In the genomic region with DNA sequence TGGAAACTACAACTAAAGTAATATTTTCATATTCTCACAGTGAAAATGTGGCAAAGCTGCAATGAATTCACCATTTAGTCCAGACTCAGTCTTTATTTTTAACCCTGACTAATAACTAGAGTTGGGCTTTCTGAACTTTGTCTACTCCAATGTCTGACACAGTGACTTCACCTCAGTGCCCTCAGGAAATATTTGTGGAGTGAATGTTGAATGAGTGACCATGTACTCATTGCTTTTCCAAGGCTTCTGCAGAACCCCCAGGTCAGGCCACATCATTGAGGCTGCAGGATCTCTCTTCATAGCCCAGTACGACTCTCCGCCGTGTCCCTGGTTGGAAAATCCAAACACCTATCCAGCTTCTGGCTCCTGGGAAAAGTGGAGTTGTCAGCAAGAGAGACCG, we compare ENCODE assay signal across 18 cellular contexts. TPM values are rescaled to one million over a fixed set of nuclear protein-coding genes. Genes with fewer than 3 reads are reported as not detected.
DNase-seq lines count a peak whose midpoint lies in the region; ATAC-seq, FAIRE-seq and TF ChIP-seq lines count a peak whose summit lies in the region.
"Had no signal": no experiment of that assay in that cellular context is flagged by ENCODE, and none has a peak within 500 bp of the region (broad histone marks: within the 10 kb centered on the region; RNA-seq: fewer than 3 reads in every experiment).

No MANE protein-coding gene starts in this region.

- H3K36me3 Mint-ChIP-seq in activated T-helper 2 cell treated with anti-CD3 and anti-CD28 coated beads, Interferon-gamma antibody, Interleukin-2, Interleukin-4, amounts not matched to agents 10 μg/mL and 5 μg/mL and 100 μg/mL, durations not matched to agents 14 hours and 24 hours and 36 hours (ENCODE audit: low read depth): peaks cover 46% of the 10 kb centered on the region

- intact Hi-C loops in activated T-helper 2 cell treated with anti-CD3 and anti-CD28 coated beads, Interferon-gamma antibody, Interleukin-2, Interleukin-4, amounts not matched to agents 10 μg/mL and 5 μg/mL and 100 μg/mL, durations not matched to agents 14 hours and 24 hours and 36 hours (cut with micrococcal nuclease): loop anchor here (5.0 kb wide), 1 partner anchor 34 kb away; no protein-coding TSS in a partner anchor

- no peaks in the 10 kb centered on the region for H3K9me3 ChIP-seq in adipocyte (ENCODE audit: control insufficient read depth, low read length)
- H3K9me3 ChIP-seq: tibial nerve had no signal

- H3K27me3 ChIP-seq in ACC112 (ENCODE audit: insufficient read depth, low read length): peaks cover 20% of the 10 kb centered on the region
- peaks cover 2% of the 10 kb centered on the region for H3K27me3 ChIP-seq in adipocyte (replicated peaks; ENCODE audit: control insufficient read depth, insufficient read depth, low read length)

- peak overlapping the region; percentile 91 for H3K4me3 ChIP-seq in ACC112 (ENCODE audit: low read depth, low read length)
- peak overlapping the region; percentile 96 for H3K4me3 ChIP-seq in adipocyte (ENCODE audit: low read length)

- ATAC-seq in HG03442 (IDR thresholded peaks at IDR 0.05; ENCODE audit: unreplicated experiment) (no peak), GM19452 (IDR thresholded peaks at IDR 0.05; ENCODE audit: unreplicated experiment) (no peak), GM21381 (IDR thresholded peaks at IDR 0.05; ENCODE audit: unreplicated experiment) (no peak)

- H3K27me3 Mint-ChIP-seq in activated T-helper 2 cell treated with anti-CD3 and anti-CD28 coated beads, Interferon-gamma antibody, Interleukin-2, Interleukin-4, amounts not matched to agents 10 μg/mL and 5 μg/mL and 100 μg/mL, durations not matched to agents 14 hours and 24 hours and 36 hours (ENCODE audit: low read depth): peaks cover 9% of the 10 kb centered on the region

- no peaks in the 10 kb centered on the region for H3K9me3 Mint-ChIP-seq in activated T-helper 2 cell treated with anti-CD3 and anti-CD28 coated beads, Interferon-gamma antibody, Interleukin-2, Interleukin-4, amounts not matched to agents 10 μg/mL and 5 μg/mL and 100 μg/mL, durations not matched to agents 14 hours and 24 hours and 36 hours

- FAIRE-seq in H54 (lab: Jason Lieb, UNC): peak; percentile 95
- FAIRE-seq: HTR-8/SVneo had no signal

- no peak for TF ChIP-seq POLR2A in H54 (IDR thresholded peaks at IDR 0.05; ENCODE audit: low read depth, low read length)

- no peak overlapping the region for H3K27ac Mint-ChIP-seq in activated T-helper 2 cell treated with anti-CD3 and anti-CD28 coated beads, Interferon-gamma antibody, Interleukin-2, Interleukin-4, amounts not matched to agents 10 μg/mL and 5 μg/mL and 100 μg/mL, durations not matched to agents 14 hours and 24 hours and 36 hours

- H2AFZ ChIP-seq in ACC112 (ENCODE audit: low read length, unreplicated experiment): no peak overlapping the region

- DNase-seq in H54 (ENCODE audit: insufficient read length, low spot score): peak; percentile 53
- peak; percentile 5 for DNase-seq in adipocyte (ENCODE audit: low read depth)
- DNase-seq in hepatic stellate cell (ENCODE audit: low spot score): peak; percentile 81
- DNase-seq in activated T-helper 2 cell treated with anti-CD3 and anti-CD28 coated beads, Interferon-gamma antibody, Interleukin-2, Interleukin-4, amounts not matched to agents 10 μg/mL and 5 μg/mL and 100 μg/mL, durations not matched to agents 14 hours and 24 hours and 36 hours (ENCODE audit: low spot score): no peak
- DNase-seq: central memory CD4-positive, alpha-beta T cell; hypothalamus; NCI-H1092 treated with DMSO at 0.1 percent for 48 hours; NCI-H510A treated with DMSO at 0.1 percent for 48 hours; nucleus accumbens had no signal

- H3K79me2 ChIP-seq in ACC112 (ENCODE audit: control insufficient read depth, insufficient read depth, low read length, unreplicated experiment): peaks cover 20% of the 10 kb centered on the region

- H3K36me3 ChIP-seq in ACC112 (ENCODE audit: insufficient read depth, low read length): no peaks in the 10 kb centered on the region
- H3K36me3 ChIP-seq in adipocyte (ENCODE audit: control insufficient read depth, insufficient read depth, low read length, severe bottlenecking): peaks cover 24% of the 10 kb centered on the region

- no peak overlapping the region for H3K9ac ChIP-seq in adipocyte (ENCODE audit: low read length)

- H3K4me3 Mint-ChIP-seq in activated T-helper 2 cell treated with anti-CD3 and anti-CD28 coated beads, Interferon-gamma antibody, Interleukin-2, Interleukin-4, amounts not matched to agents 10 μg/mL and 5 μg/mL and 100 μg/mL, durations not matched to agents 14 hours and 24 hours and 36 hours (ENCODE audit: low read depth): no peak overlapping the region

- H3K4me1 ChIP-seq in ACC112 (ENCODE audit: control insufficient read depth, insufficient read depth, low read length, unreplicated experiment) (peaks cover 18% of the 10 kb centered on the region), adipocyte (ENCODE audit: control insufficient read depth, insufficient read depth, low read length) (peaks cover 20% of the 10 kb centered on the region)

- peak overlapping the region; percentile 84 for H3K27ac ChIP-seq in ACC112 (ENCODE audit: low read depth, low read length)
- H3K27ac ChIP-seq: tibial nerve had no signal

- H3K4me1 Mint-ChIP-seq in activated T-helper 2 cell treated with anti-CD3 and anti-CD28 coated beads, Interferon-gamma antibody, Interleukin-2, Interleukin-4, amounts not matched to agents 10 μg/mL and 5 μg/mL and 100 μg/mL, durations not matched to agents 14 hours and 24 hours and 36 hours (ENCODE audit: low read depth): peaks cover 22% of the 10 kb centered on the region

RNA-seq across cellular contexts. Expression of a gene that starts 1.8 kb away (rescaled TPM):
- total RNA-seq in activated T-helper 2 cell treated with anti-CD3 and anti-CD28 coated beads, Interferon-gamma antibody, Interleukin-2, Interleukin-4, amounts not matched to agents 10 μg/mL and 5 μg/mL and 100 μg/mL, durations not matched to agents 14 hours and 24 hours and 36 hours: 11.0 and 13.4 TPM in 2 replicates

RNA-seq across cellular contexts. Expression of a gene that starts 41.4 kb away (rescaled TPM):
- total RNA-seq in activated T-helper 2 cell treated with anti-CD3 and anti-CD28 coated beads, Interferon-gamma antibody, Interleukin-2, Interleukin-4, amounts not matched to agents 10 μg/mL and 5 μg/mL and 100 μg/mL, durations not matched to agents 14 hours and 24 hours and 36 hours: 1.2 and 1.7 TPM in 2 replicates
- total RNA-seq: A673, H4 had no signal

RNA-seq across cellular contexts. Expression of a gene that starts 57.3 kb away (rescaled TPM):
- not detected in 2 replicates for total RNA-seq in activated T-helper 2 cell treated with anti-CD3 and anti-CD28 coated beads, Interferon-gamma antibody, Interleukin-2, Interleukin-4, amounts not matched to agents 10 μg/mL and 5 μg/mL and 100 μg/mL, durations not matched to agents 14 hours and 24 hours and 36 hours
- total RNA-seq: A673; H4; T-helper 2 cell treated with Interferon-gamma antibody and Interleukin-4, amounts not matched to agents 100 ng/mL and 5 ng/mL, for 36 hours had no signal
